Comparison of ENCODE assay signal across 25 cellular contexts in genomic region chr10:27687808-27688207, GRCh38. TPM values are rescaled to one million over a fixed set of nuclear protein-coding genes. Genes with fewer than 3 reads are reported as not detected.
DNase-seq lines count a peak whose midpoint lies in the region; ATAC-seq and TF ChIP-seq lines count a peak whose summit lies in the region.
"Had no signal": no experiment of that assay in that cellular context is flagged by ENCODE, and none has a peak within 500 bp of the region (broad histone marks: within the 10 kb centered on the region; RNA-seq: fewer than 3 reads in every experiment).

No MANE protein-coding gene starts in this region.

- no peaks in the 10 kb centered on the region for H3K9me2 ChIP-seq in GM23248 (ENCODE audit: insufficient read depth)

- no peak overlapping the region for H2AFZ ChIP-seq in GM23248

- H3K9me3 ChIP-seq in GM23248 (ENCODE audit: low read depth) (no peaks in the 10 kb centered on the region), MG63 (no peaks in the 10 kb centered on the region), mesodermal cell (ENCODE audit: control insufficient read depth, low read length) (no peaks in the 10 kb centered on the region), tibial nerve (no peaks in the 10 kb centered on the region)
- H3K9me3 ChIP-seq: BE2C, HAP-1 had no signal

- no peak overlapping the region for H3K9ac ChIP-seq in GM23248

- in situ Hi-C loops in GM23248 (cut with MboI), result no loop called here

- H3K4me1 ChIP-seq in GM23248 (ENCODE audit: insufficient read depth) (peaks cover 12% of the 10 kb centered on the region; the same call in 1 of the 2 replicates), mesodermal cell (ENCODE audit: control insufficient read depth, insufficient read depth, low read length, poor library complexity, severe bottlenecking) (peaks cover 15% of the 10 kb centered on the region), tibial nerve (no peaks in the 10 kb centered on the region)
- H3K4me1 ChIP-seq: BE2C, HAP-1 had no signal

- H4K20me1 ChIP-seq in GM23248 (ENCODE audit: insufficient read depth), result no peaks in the 10 kb centered on the region

- no peak for TF ChIP-seq CTCF in coronary artery (IDR thresholded peaks at IDR 0.05)
- TF ChIP-seq CTCF in omental fat pad (IDR thresholded peaks at IDR 0.05), result no peak
- no peak for TF ChIP-seq CTCF in tibial nerve (IDR thresholded peaks at IDR 0.05)

- H3K79me2 ChIP-seq in GM23248 (ENCODE audit: insufficient read depth), result peaks cover under 1% of the 10 kb centered on the region; the same call in 1 of the 2 replicates

- H3F3A ChIP-seq in GM23248 (ENCODE audit: insufficient read depth), result no peaks in the 10 kb centered on the region

- H3K27ac ChIP-seq in GM23248 (no peak overlapping the region), mesodermal cell (ENCODE audit: low read depth, low read length, severe bottlenecking) (peak overlapping the region; percentile 50), coronary artery (no peak overlapping the region), tibial nerve (no peak overlapping the region)
- H3K27ac ChIP-seq: RWPE1 had no signal

- TF ChIP-seq EP300 in tibial nerve (IDR thresholded peaks at IDR 0.05), result no peak

- 0 out of 2 replicates have a peak, but pooled peaks cover 10% of the 10 kb centered on the region for H3K36me3 ChIP-seq in GM23248 (ENCODE audit: low read depth)
- H3K36me3 ChIP-seq in MG63, result peaks cover 63% of the 10 kb centered on the region
- no peaks in the 10 kb centered on the region for H3K36me3 ChIP-seq in mesodermal cell (ENCODE audit: control insufficient read depth, insufficient read depth, low read length)
- no peaks in the 10 kb centered on the region for H3K36me3 ChIP-seq in tibial nerve
- H3K36me3 ChIP-seq: BE2C, HAP-1 had no signal

- H3K4me3 ChIP-seq in GM23248 (no peak overlapping the region), MG63 (no peak overlapping the region), mesodermal cell (ENCODE audit: extremely low read depth, insufficient read depth, low read length, poor library complexity, severe bottlenecking) (no peak overlapping the region), coronary artery (no peak overlapping the region), tibial nerve (no peak overlapping the region)
- H3K4me3 ChIP-seq: HAP-1 had no signal

- ATAC-seq in omental fat pad (ENCODE audit: low FRiP score), result no peak
- ATAC-seq: Panc1 had no signal

- H3K27me3 ChIP-seq in GM23248 (replicated peaks; ENCODE audit: insufficient read depth) (no peaks in the 10 kb centered on the region), MG63 (no peaks in the 10 kb centered on the region), tibial nerve (no peaks in the 10 kb centered on the region)
- H3K27me3 ChIP-seq: BE2C had no signal

- WGBS in GM23248 (ENCODE audit: low coverage in 1 of 2, low lambda C conversion rate in 2 of 2, missing lambda C conversion rate in 2 of 2), 2 experiments, result 51 to 52% methylated on average over 6 of the region's 6 CpGs
- 83% methylated on average over 3 of the region's 6 CpGs; no CpG with 5 or more reads in 1 of the 2 experiments for WGBS in mesodermal cell (ENCODE audit: insufficient coverage in 2 of 2), 2 experiments
- WGBS in tibial nerve, 2 donors, result 43 to 53% methylated on average over 6 of the region's 6 CpGs

- no peak for TF ChIP-seq POLR2A in tibial nerve (IDR thresholded peaks at IDR 0.05)

- no peak for DNase-seq in GM23248
- peak; percentile 10 for DNase-seq in MG63
- DNase-seq in coronary artery (ENCODE audit: low spot score), result no peak
- DNase-seq in NCI-H2029 treated with DMSO at 0.1 percent for 48 hours (lab: John Stamatoyannopoulos, UW), result no peak
- DNase-seq in omental fat pad (ENCODE audit: low spot score), result no peak
- no peak for DNase-seq in tibial nerve (ENCODE audit: low spot score in 2 of 2)
- DNase-seq: ACHN; BE2C; CD8-positive, alpha-beta memory T cell; DMS 273 treated with DMSO at 0.1 percent for 48 hours; DMS79 treated with DMSO at 0.1 percent for 48 hours; GOT3; KBM-7; MM.1S; NCI-H1694; NCI-H2081; NCI-H2227 treated with DMSO at 0.1 percent for 48 hours; NCI-H69; SHP77 had no signal

- H3K4me2 ChIP-seq in GM23248 (ENCODE audit: unreplicated experiment), result peak overlapping the region; percentile 19

RNA-seq across cellular contexts. Expression of gene MKX, which starts 57.8 kb away (rescaled TPM):
- 41.4 and 44.1 TPM in 2 replicates for total RNA-seq in GM23248 (2014; rRNA removed; shearing (Covaris generic))
- polyA plus RNA-seq in GM23248 (2016; fragmentation: Nextera tagmentation; extraction: Ambion mirVana), result 35.9 and 36.2 TPM in 2 replicates
- 33.7 and 36.4 TPM in 2 replicates for total RNA-seq in MG63 (2014; rRNA removed; shearing (Covaris generic); ENCODE audit: low replicate concordance)
- polyA plus RNA-seq in mesodermal cell (2013, experiment 1 of 2), result not detected
- 0.15 TPM for polyA plus RNA-seq in mesodermal cell (2013, experiment 2 of 2)
- 1 to 10 TPM; 1.1 to 5.6 (median 3.1) TPM for total RNA-seq in omental fat pad
- total RNA-seq in tibial nerve, result 1 to 10 TPM in 2 of 4 donors, under 1 TPM in 2; 0.63 to 1.2 (median 1.0) TPM
- total RNA-seq: SK-MEL-5 had no signal
- polyA plus RNA-seq: CD14-positive monocyte; CD8-positive, alpha-beta memory T cell had no signal
